In genomic region chr11:82682003-82682751, GRCh38 we compare ENCODE assay signal across 1 cellular context.
A peak's percentile ranks its signal among the peaks of the same experiment; 100 is the strongest.
TF ChIP-seq lines count a peak whose summit lies in the region.

No MANE protein-coding gene starts in this region.

TF ChIP-seq in HEK293, 187 proteins besides CTCF, POLR2A, EP300 and RAD21 (continued from another document):
- TF ChIP-seq ZNF280D (tag by site-specific recombination; IDR thresholded peaks at IDR 0.05) = no peak
- no peak for TF ChIP-seq ZNF302 (tag by site-specific recombination; IDR thresholded peaks at IDR 0.05; ENCODE audit: low read depth)
- no peak for TF ChIP-seq REPIN1 (tag by site-specific recombination; IDR thresholded peaks at IDR 0.05; ENCODE audit: low read depth)
- TF ChIP-seq IKZF3 (tag by site-specific recombination; IDR thresholded peaks at IDR 0.05) = no peak
- no peak for TF ChIP-seq ZNF148 (tag by site-specific recombination; IDR thresholded peaks at IDR 0.05; ENCODE audit: borderline replicate concordance)
- TF ChIP-seq PRDM1 (tag by site-specific recombination; IDR thresholded peaks at IDR 0.05) = peak; percentile 97
- no peak for TF ChIP-seq ZNF140 (tag by site-specific recombination; IDR thresholded peaks at IDR 0.05)
- no peak for TF ChIP-seq PBX3 (CRISPR knock-in tag; IDR thresholded peaks at IDR 0.05)
